1 cellular context compared by ENCODE assay signal in the genomic region with DNA sequence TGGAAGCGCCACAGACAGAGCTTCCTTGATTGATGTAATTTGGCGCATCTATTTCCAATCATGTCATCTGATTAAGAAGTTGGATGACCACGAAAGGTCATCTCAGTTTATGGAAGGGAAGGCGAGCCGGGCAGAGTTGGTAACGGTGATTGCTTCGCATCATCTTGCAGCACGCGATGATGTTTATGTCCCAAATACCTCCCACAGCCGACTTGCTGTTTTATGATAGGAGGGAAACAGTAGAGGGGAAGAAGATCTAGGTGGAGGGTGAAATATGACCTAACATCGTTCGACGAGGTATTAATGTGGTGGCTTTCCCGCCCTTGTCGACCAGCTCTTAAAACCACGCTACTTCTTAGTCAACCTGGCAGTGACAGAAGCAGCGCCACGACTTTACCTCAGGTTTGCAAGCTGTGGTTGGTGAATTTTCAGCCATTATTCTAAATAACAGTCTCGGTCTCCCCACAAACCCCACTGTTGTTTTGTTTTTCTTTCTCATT.
TF ChIP-seq lines count a peak whose summit lies in the region.

No MANE protein-coding gene starts in this region.

TF ChIP-seq in IMR-90, 13 proteins besides CTCF, POLR2A, EP300 and RAD21 (continued from another document):
- TF ChIP-seq ELK1 (IDR thresholded peaks at IDR 0.05; ENCODE audit: borderline replicate concordance, low read depth, low read length), result no peak
